ENCODE assay signal across 8 cellular contexts in genomic region chr9:107487521-107488399, GRCh38. TPM values are rescaled to one million over a fixed set of nuclear protein-coding genes. Genes with fewer than 3 reads are reported as not detected.
DNase-seq lines count a peak whose midpoint lies in the region; ATAC-seq, FAIRE-seq and TF ChIP-seq lines count a peak whose summit lies in the region.

No MANE protein-coding gene starts in this region.

- peak overlapping the region; percentile 84 for H2AK9ac ChIP-seq in IMR-90 (replicated peaks; ENCODE audit: low read depth, low read length, poor library complexity)

- no peak overlapping the region for H4K8ac ChIP-seq in IMR-90 (ENCODE audit: low read depth in 2 of 2, low read length in 2 of 2)

- H3K4ac ChIP-seq in IMR-90 (ENCODE audit: low read depth, low read length), result no peak overlapping the region

- peak; percentile 62 for DNase-seq in CD1c-positive myeloid dendritic cell (ENCODE audit: extremely low spot score)
- no peak for DNase-seq in IMR-90
- no peak for DNase-seq in bronchial epithelial cell (ENCODE audit: low read depth)
- peak; percentile 53 for DNase-seq in left lobe of liver (ENCODE audit: low spot score)
- no peak for DNase-seq in stimulated activated naive CD4-positive, alpha-beta T cell treated with Interleukin-2 at 50 U/mL for 16 hours (lab: John Stamatoyannopoulos, UW)
- no peak for DNase-seq in ACHN

- H3K27me3 ChIP-seq in IMR-90 (ENCODE audit: control insufficient read depth, insufficient read depth, low read length), result 0 out of 2 replicates have a peak, but pooled peaks cover 1% of the 10 kb centered on the region
- no peaks in the 10 kb centered on the region for H3K27me3 ChIP-seq in bronchial epithelial cell (ENCODE audit: control insufficient read depth, insufficient read depth, low read length)
- H3K27me3 ChIP-seq in subcutaneous abdominal adipose tissue (ENCODE audit: control insufficient read depth in 5 of 5, insufficient read depth in 4 of 5, low read length in 5 of 5), result peaks cover 0 to 3% (median 0%) of the 10 kb centered on the region in 5 donors

- H3K9me3 ChIP-seq in IMR-90 (ENCODE audit: control insufficient read depth, insufficient read depth, low read length) (no peaks in the 10 kb centered on the region), subcutaneous abdominal adipose tissue (ENCODE audit: control insufficient read depth in 5 of 5, low read length in 5 of 5) (no peaks in the 10 kb centered on the region)

- dilution Hi-C loops in IMR-90 (cut with HindIII; ENCODE audit: low sequenced_read_pairs, unreplicated experiment), result no loop called here

- H3K9ac ChIP-seq in IMR-90 (ENCODE audit: low read depth, low read length), result peak overlapping the region; percentile 8
- peak overlapping the region in 4 of 5 donors; percentile 92 to 98 (median 96) for H3K9ac ChIP-seq in subcutaneous abdominal adipose tissue (ENCODE audit: low read length in 5 of 5)

- H3K4me1 ChIP-seq in IMR-90 (ENCODE audit: control insufficient read depth, insufficient read depth, low read length) (peaks cover 2% of the 10 kb centered on the region; the same call in 1 of the 2 replicates), subcutaneous abdominal adipose tissue (ENCODE audit: control insufficient read depth in 5 of 5, insufficient read depth in 5 of 5, low read length in 5 of 5) (peaks cover 4 to 60% (median 45%) of the 10 kb centered on the region in 5 donors)

- no peak overlapping the region for H4K5ac ChIP-seq in IMR-90 (ENCODE audit: low read depth, low read length)

- no peak for ATAC-seq in IMR-90 (ENCODE audit: low read depth)
- ATAC-seq in left lobe of liver, result peak; percentile 29
- no peak for ATAC-seq in activated CD4-positive, CD25-positive, alpha-beta regulatory T cell treated with anti-CD3 and anti-CD28 coated beads, Interleukin-2, amount 50 U/mL, for 24 hours

- H4K91ac ChIP-seq in IMR-90 (ENCODE audit: insufficient read depth, low read depth, low read length), result no peak overlapping the region

- H2AK5ac ChIP-seq in IMR-90 (ENCODE audit: low read depth, low read length), result no peak overlapping the region; the same call in 1 of the 2 replicates

- H2BK120ac ChIP-seq in IMR-90 (ENCODE audit: low read depth, low read length), result no peak overlapping the region

- peak overlapping the region; percentile 49 for H3K4me3 ChIP-seq in IMR-90 (ENCODE audit: insufficient read depth, low read depth, low read length)
- peak overlapping the region; percentile 99 for H3K4me3 ChIP-seq in bronchial epithelial cell (ENCODE audit: low read depth, low read length)
- H3K4me3 ChIP-seq in subcutaneous abdominal adipose tissue (ENCODE audit: low read depth in 1 of 5, low read length in 5 of 5), result peak overlapping the region; percentile 44 to 100 (median 89)

- no peak overlapping the region for H2BK15ac ChIP-seq in IMR-90 (ENCODE audit: low read depth, low read length)

- peak overlapping the region; percentile 80 for H3K4me2 ChIP-seq in IMR-90 (ENCODE audit: low read depth, low read length)

- H3K18ac ChIP-seq in IMR-90 (ENCODE audit: low read depth, low read length), result no peak overlapping the region; the same call in 1 of the 2 replicates

- POLR2A ChIA-PET in IMR-90 (lab: Charles Lee; ENCODE audit: unreplicated experiment), result no interaction called here

- no peak overlapping the region for H3K14ac ChIP-seq in IMR-90 (replicated peaks; ENCODE audit: low read depth, low read length)

- BruUV-seq in IMR-90 (replicated peaks; lab: Mats Ljungman, UMichigan), result no TSS peak

- H2BK20ac ChIP-seq in IMR-90 (ENCODE audit: low read depth, low read length), result no peak overlapping the region

- TF ChIP-seq POLR2A in IMR-90 (IDR thresholded peaks at IDR 0.05; ENCODE audit: low read depth, low read length), result no peak

- H3K79me1 ChIP-seq in IMR-90 (ENCODE audit: low read depth in 1 of 2, low read length in 2 of 2), result no peaks in the 10 kb centered on the region; a peak in 2 of 4 replicates

- H3K23ac ChIP-seq in IMR-90 (ENCODE audit: low read depth, low read length), result peak overlapping the region; percentile 24; the same call in 1 of the 2 replicates

- TF ChIP-seq CTCF in IMR-90 (conservative IDR thresholded peaks at IDR 0.05; ENCODE audit: low read depth, low read length), result peak; percentile 26
- peak; percentile 82 for TF ChIP-seq CTCF in bronchial epithelial cell (IDR thresholded peaks at IDR 0.05; ENCODE audit: insufficient read depth, low read length, severe bottlenecking)

- no peak for FAIRE-seq in bronchial epithelial cell (lab: Jason Lieb, UNC)

- H3K56ac ChIP-seq in IMR-90 (ENCODE audit: extremely low read depth, insufficient read depth, low read length), result no peak overlapping the region

- H4K20me1 ChIP-seq in IMR-90 (ENCODE audit: insufficient read depth, low read length), result peaks cover 5% of the 10 kb centered on the region

- peak overlapping the region; percentile 92 for H2AFZ ChIP-seq in IMR-90 (replicated peaks; ENCODE audit: low read length, poor library complexity)

- WGBS in IMR-90 (ENCODE audit: extremely low coverage in 2 of 2, insufficient read length in 1 of 2), 2 experiments, result 23% methylated on average over 43 of the region's 92 CpGs; no CpG with 5 or more reads in 1 of the 2 experiments

- in situ Hi-C loops in IMR-90 (cut with MboI; ENCODE audit: low sequenced_read_pairs) (loop anchor here (10.0 to 25.0 kb wide), 2 partner anchors 247 to 400 kb away; no protein-coding TSS in a partner anchor), ACHN (cut with HindIII; ENCODE audit: low pct_ligation_motif_present, low pct_unique_long_range_greater_than_20kb, low sequenced_read_pairs) (no loop called here)

- intact Hi-C loops in IMR-90 (cut with micrococcal nuclease), result loop anchor here (1.0 to 10.0 kb wide), 6 partner anchors 245 to 677 kb away; no protein-coding TSS in a partner anchor

- no peak overlapping the region for H2BK5ac ChIP-seq in IMR-90 (ENCODE audit: low read depth, low read length, poor library complexity, severe bottlenecking)

- no peaks in the 10 kb centered on the region for H3K9me1 ChIP-seq in IMR-90 (ENCODE audit: insufficient read depth, low read length)

- no peak for TF ChIP-seq RAD21 in IMR-90 (IDR thresholded peaks at IDR 0.05; ENCODE audit: low read length)

- H3K36me3 ChIP-seq in IMR-90 (ENCODE audit: control insufficient read depth, insufficient read depth, low read length) (peaks cover 17% of the 10 kb centered on the region), bronchial epithelial cell (ENCODE audit: control insufficient read depth, insufficient read depth, low read length) (peaks cover 24% of the 10 kb centered on the region), subcutaneous abdominal adipose tissue (ENCODE audit: control insufficient read depth in 5 of 5, insufficient read depth in 5 of 5, low read length in 5 of 5) (peaks cover 16 to 30% (median 28%) of the 10 kb centered on the region in 5 donors)

- H3K27ac ChIP-seq in IMR-90 (ENCODE audit: insufficient read depth, low read length) (peak overlapping the region; percentile 31), subcutaneous abdominal adipose tissue (ENCODE audit: low read depth, low read length) (peak overlapping the region; percentile 77)

- CTCF ChIA-PET in IMR-90 (lab: Yijun Ruan, JAX), result no interaction called here

TF ChIP-seq in IMR-90, 13 proteins besides CTCF, POLR2A, EP300 and RAD21:
- TF ChIP-seq SMC3 (IDR thresholded peaks at IDR 0.05; ENCODE audit: low read depth, low read length) (no peak), CHD1 (IDR thresholded peaks at IDR 0.05; ENCODE audit: low read depth, low read length) (no peak), CEBPB (IDR thresholded peaks at IDR 0.05; ENCODE audit: low read depth, low read length) (no peak), FOS (IDR thresholded peaks at IDR 0.05; ENCODE audit: low read depth, low read length) (no peak), USF2 (IDR thresholded peaks at IDR 0.05; ENCODE audit: low read depth, low read length) (no peak), MAZ (IDR thresholded peaks at IDR 0.05; ENCODE audit: borderline replicate concordance, low read depth, low read length) (no peak), BHLHE40 (IDR thresholded peaks at IDR 0.05; ENCODE audit: low read depth, low read length) (0 out of 2 replicates have a peak, but pooled peaks have one; percentile 25), RCOR1 (IDR thresholded peaks at IDR 0.05; ENCODE audit: insufficient replicate concordance, low read length) (no peak), NFE2L2 (IDR thresholded peaks at IDR 0.05; ENCODE audit: low read depth, low read length) (no peak)

RNA-seq across cellular contexts. Expression of gene KLF4, which starts 1.8 kb away (rescaled TPM):
- 1.3 and 2.2 TPM in 2 replicates for total RNA-seq in IMR-90 (2012; rRNA removed)
- 3.8 and 6.9 TPM in 2 replicates for polyA plus RNA-seq in IMR-90 (2012; rRNA removed)
- 4.7 and 21.8 TPM in 2 replicates for polyA plus RNA-seq in IMR-90 (2012; cell fraction: cytosol; rRNA removed)
- polyA plus RNA-seq in IMR-90 (2012; cell fraction: nucleus; rRNA removed; ENCODE audit: low replicate concordance), result 84.7 and 96.7 TPM in 2 replicates
- 16.1 and 33.7 TPM in 2 replicates for total RNA-seq in bronchial epithelial cell
- total RNA-seq in left lobe of liver, result 2.9 TPM

Comparison
In these comparisons a context has a peak if more than half of its experiments do, and no peak if none do; other contexts are left out.
1. DNase-seq: peak in CD1c-positive myeloid dendritic cell (single experiment) and left lobe of liver (single experiment); none in IMR-90 (single experiment), bronchial epithelial cell (single experiment), stimulated activated naive CD4-positive, alpha-beta T cell treated with Interleukin-2 at 50 U/mL for 16 hours (single experiment) and ACHN (single experiment).
2. H3K4me3 ChIP-seq: peak in every context shown above with its lines; median percentile 99 in bronchial epithelial cell; 89 in subcutaneous abdominal adipose tissue; 49 in IMR-90.